Comparison of ENCODE assay signal across 31 cellular contexts in the genomic region with DNA sequence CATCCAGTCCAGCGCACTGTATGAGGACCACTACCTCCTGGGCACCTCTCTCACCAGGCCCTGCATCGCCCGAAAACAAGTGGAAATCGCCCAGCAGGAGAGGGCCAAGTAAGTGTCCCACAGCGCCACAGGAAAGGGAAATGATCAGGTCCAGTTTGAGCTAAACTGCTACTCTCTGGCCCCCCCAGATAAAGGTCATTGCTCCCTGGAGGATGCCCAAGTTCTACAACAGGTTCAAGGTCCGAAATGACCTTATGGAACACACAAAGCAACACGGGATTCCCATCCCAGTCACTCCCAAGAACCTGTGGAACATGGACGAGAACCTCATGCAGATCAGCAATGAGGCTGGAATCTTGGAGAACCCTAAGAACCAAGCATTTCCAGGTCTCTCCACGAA.
"Had no signal": no experiment of that assay in that cellular context is flagged by ENCODE, and none has a peak within 500 bp of the region (broad histone marks: within the 10 kb centered on the region; RNA-seq: fewer than 3 reads in every experiment).

No MANE protein-coding gene starts in this region.

- H3K4me3 ChIP-seq: adrenal gland, ascending aorta, cardiac muscle cell had no signal

- H3K36me3 ChIP-seq: adrenal gland, ascending aorta, cardiac muscle cell had no signal

- DNase-seq: activated B cell treated with CpG ODN at 0.5 μM for 24 hours; activated CD4-positive, alpha-beta memory T cell treated with anti-CD3 and anti-CD28 coated beads for 36 hours; activated CD4-positive, alpha-beta T cell treated with anti-CD3 and anti-CD28 coated beads for 4 hours; activated CD4-positive, alpha-beta T cell treated with anti-CD3 and anti-CD28 coated beads, Interleukin-2, amount 10 ng/mL, durations not matched to agents 24 days and 14 days; activated CD4-positive, alpha-beta T cell treated with anti-CD3 and anti-CD28 coated beads, Interleukin-2, amount 50 U/mL, for 1 hour; activated CD4-positive, alpha-beta T cell treated with anti-CD3 and anti-CD28 coated beads, Interleukin-2, amount 50 U/mL, for 4 hours; activated CD4-positive, CD25-positive, alpha-beta regulatory T cell treated with anti-CD3 and anti-CD28 coated beads, Interleukin-2, amount 50 U/mL, for 72 hours; activated CD8-positive, alpha-beta memory T cell treated with anti-CD3 and anti-CD28 coated beads, Interleukin-2, amount 50 U/mL, for 4 hours; activated CD8-positive, alpha-beta T cell treated with anti-CD3 and anti-CD28 coated beads for 36 hours; activated effector memory CD4-positive, alpha-beta T cell treated with anti-CD3 and anti-CD28 coated beads, Interleukin-2, amount 50 U/mL, for 16 hours; activated gamma-delta T cell treated with Interleukin-2 at 50 U/mL for 16 hours; activated naive CD4-positive, alpha-beta T cell; activated naive CD4-positive, alpha-beta T cell treated with anti-CD3 and anti-CD28 coated beads for 36 hours; activated naive CD4-positive, alpha-beta T cell treated with anti-CD3 and anti-CD28 coated beads, Interleukin-2, amount 50 U/mL, for 16 hours; activated naive CD8-positive, alpha-beta T cell treated with anti-CD3 and anti-CD28 coated beads for 36 hours; activated T-cell treated with anti-CD3 and anti-CD28 coated beads for 4 hours; activated T-cell treated with anti-CD3 and anti-CD28 coated beads, Interleukin-2, amount 50 U/mL, for 1 hour; activated T-cell treated with anti-CD3 and anti-CD28 coated beads, Interleukin-2, amount 50 U/mL, for 4 hours; activated T-cell treated with anti-CD3 and anti-CD28 coated beads, Interleukin-2, amount 50 U/mL, for 72 hours; adrenal gland; amniotic stem cell; cerebellar nuclear complex; T-helper 1 cell; T-helper 2 cell; T-helper 9 cell had no signal

- H3K27ac ChIP-seq: adrenal gland, ascending aorta, cardiac muscle cell, VCaP had no signal

- H3K27me3 ChIP-seq: adrenal gland, ascending aorta, cardiac muscle cell had no signal

- ATAC-seq: activated CD8-positive, alpha-beta T cell treated with anti-CD3 and anti-CD28 coated beads for 36 hours; activated naive CD4-positive, alpha-beta T cell treated with anti-CD3 and anti-CD28 coated beads, Interleukin-2, amount 50 U/mL, for 72 hours; activated T-cell treated with anti-CD3 and anti-CD28 coated beads, Interleukin-2, amount 50 U/mL, for 4 hours; activated T-cell treated with anti-CD3 and anti-CD28 coated beads, Interleukin-2, amount 50 U/mL, for 72 hours; activated T-helper 17 cell treated with anti-CD3 and anti-CD28 coated beads, Interleukin-2, amount 50 U/mL, for 72 hours had no signal

- H3K4me1 ChIP-seq: adrenal gland, ascending aorta had no signal

- FAIRE-seq: TTC549 had no signal

- H3K9me3 ChIP-seq: adrenal gland, ascending aorta had no signal
